Comparison of ENCODE assay signal across 1 cellular context in the genomic region with DNA sequence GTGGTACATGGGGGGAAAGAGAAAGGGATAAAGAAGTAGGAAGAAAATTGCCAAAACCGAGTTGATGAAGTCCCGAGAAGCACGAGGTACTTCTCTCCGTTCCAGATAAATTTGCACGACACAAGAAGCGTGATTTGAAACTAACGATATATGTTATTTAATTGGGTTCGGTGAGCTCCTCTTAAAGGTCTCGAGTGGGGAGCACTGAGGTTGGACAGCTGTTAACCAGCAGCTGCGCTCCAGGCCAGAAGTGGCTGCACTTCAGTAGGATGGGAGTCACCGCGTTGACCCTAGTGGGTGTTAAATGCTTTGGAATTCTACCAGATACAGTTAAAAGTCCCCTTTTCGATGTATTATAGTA.
TF ChIP-seq lines count a peak whose summit lies in the region.

No MANE protein-coding gene starts in this region.

TF ChIP-seq in HCT116, 20 proteins besides CTCF, POLR2A, EP300 and RAD21 (continued from another document):
- TF ChIP-seq TCF7L2 (IDR thresholded peaks at IDR 0.05; ENCODE audit: borderline replicate concordance, extremely low read depth, insufficient read depth, insufficient read length) (no peak), ZNF274 (IDR thresholded peaks at IDR 0.05; ENCODE audit: low read depth, low read length) (no peak), SRF (IDR thresholded peaks at IDR 0.05; ENCODE audit: low read depth) (no peak), POLR2AphosphoS5 (IDR thresholded peaks at IDR 0.05; ENCODE audit: low read depth, low read length) (no peak), CEBPB (IDR thresholded peaks at IDR 0.05; ENCODE audit: low read depth) (no peak), SP1 (IDR thresholded peaks at IDR 0.05; ENCODE audit: low read depth) (no peak), EZH2phosphoT487 (IDR thresholded peaks at IDR 0.05; ENCODE audit: borderline replicate concordance) (no peak), EZH2 (IDR thresholded peaks at IDR 0.05) (no peak), CBX3 (IDR thresholded peaks at IDR 0.05; ENCODE audit: low read depth) (no peak), YY1 (IDR thresholded peaks at IDR 0.05; ENCODE audit: extremely low read depth, insufficient replicate concordance, low read depth, low read length) (no peak), FOSL1 (IDR thresholded peaks at IDR 0.05; ENCODE audit: low read depth) (no peak)
- TF ChIP-seq, protein P1, sequence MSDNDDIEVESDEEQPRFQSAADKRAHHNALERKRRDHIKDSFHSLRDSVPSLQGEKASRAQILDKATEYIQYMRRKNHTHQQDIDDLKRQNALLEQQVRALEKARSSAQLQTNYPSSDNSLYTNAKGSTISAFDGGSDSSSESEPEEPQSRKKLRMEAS (IDR thresholded peaks at IDR 0.05), result no peak
- TF ChIP-seq, protein P2, sequence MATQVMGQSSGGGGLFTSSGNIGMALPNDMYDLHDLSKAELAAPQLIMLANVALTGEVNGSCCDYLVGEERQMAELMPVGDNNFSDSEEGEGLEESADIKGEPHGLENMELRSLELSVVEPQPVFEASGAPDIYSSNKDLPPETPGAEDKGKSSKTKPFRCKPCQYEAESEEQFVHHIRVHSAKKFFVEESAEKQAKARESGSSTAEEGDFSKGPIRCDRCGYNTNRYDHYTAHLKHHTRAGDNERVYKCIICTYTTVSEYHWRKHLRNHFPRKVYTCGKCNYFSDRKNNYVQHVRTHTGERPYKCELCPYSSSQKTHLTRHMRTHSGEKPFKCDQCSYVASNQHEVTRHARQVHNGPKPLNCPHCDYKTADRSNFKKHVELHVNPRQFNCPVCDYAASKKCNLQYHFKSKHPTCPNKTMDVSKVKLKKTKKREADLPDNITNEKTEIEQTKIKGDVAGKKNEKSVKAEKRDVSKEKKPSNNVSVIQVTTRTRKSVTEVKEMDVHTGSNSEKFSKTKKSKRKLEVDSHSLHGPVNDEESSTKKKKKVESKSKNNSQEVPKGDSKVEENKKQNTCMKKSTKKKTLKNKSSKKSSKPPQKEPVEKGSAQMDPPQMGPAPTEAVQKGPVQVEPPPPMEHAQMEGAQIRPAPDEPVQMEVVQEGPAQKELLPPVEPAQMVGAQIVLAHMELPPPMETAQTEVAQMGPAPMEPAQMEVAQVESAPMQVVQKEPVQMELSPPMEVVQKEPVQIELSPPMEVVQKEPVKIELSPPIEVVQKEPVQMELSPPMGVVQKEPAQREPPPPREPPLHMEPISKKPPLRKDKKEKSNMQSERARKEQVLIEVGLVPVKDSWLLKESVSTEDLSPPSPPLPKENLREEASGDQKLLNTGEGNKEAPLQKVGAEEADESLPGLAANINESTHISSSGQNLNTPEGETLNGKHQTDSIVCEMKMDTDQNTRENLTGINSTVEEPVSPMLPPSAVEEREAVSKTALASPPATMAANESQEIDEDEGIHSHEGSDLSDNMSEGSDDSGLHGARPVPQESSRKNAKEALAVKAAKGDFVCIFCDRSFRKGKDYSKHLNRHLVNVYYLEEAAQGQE (IDR thresholded peaks at IDR 0.05; ENCODE audit: low read depth), result no peak
- TF ChIP-seq, protein P3, sequence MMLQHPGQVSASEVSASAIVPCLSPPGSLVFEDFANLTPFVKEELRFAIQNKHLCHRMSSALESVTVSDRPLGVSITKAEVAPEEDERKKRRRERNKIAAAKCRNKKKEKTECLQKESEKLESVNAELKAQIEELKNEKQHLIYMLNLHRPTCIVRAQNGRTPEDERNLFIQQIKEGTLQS (IDR thresholded peaks at IDR 0.05), result no peak
